7 cellular contexts compared by ENCODE assay signal in the genomic region with DNA sequence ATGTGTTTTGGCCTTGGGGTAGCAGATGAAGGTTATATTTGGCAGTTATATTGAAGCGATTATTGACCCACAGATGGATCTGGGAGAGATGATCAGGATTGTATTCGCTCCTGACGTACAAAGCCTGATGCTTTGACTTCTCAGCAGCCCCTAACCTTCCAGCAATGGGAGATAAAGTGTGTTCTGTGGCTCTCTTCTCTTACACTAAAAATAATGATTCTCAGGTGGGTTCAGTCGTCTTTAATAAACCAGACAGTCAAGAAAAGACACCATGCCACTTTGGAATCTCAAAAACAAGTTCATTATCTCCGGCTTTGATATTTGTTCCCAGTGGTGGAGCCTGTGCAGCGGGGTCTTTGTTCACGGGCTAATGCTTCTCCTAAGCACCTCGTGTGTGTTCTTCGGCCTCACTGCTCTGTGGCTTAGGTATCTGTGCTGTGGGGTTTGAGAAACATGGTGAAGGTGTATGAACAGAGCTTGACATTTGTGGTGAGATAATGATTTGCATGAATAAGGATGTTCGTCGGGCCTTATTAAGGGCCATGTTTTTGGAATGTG. TPM values are rescaled to one million over a fixed set of nuclear protein-coding genes. Genes with fewer than 3 reads are reported as not detected.
DNase-seq lines count a peak whose midpoint lies in the region; ATAC-seq and TF ChIP-seq lines count a peak whose summit lies in the region.

No MANE protein-coding gene starts in this region.

- H3K36me3 ChIP-seq in iPS-15b (ENCODE audit: control insufficient read depth, insufficient read depth, low read length) (no peaks in the 10 kb centered on the region), smooth muscle cell (ENCODE audit: low read depth) (no peaks in the 10 kb centered on the region)

- peaks cover 46% of the 10 kb centered on the region for H3K79me2 ChIP-seq in smooth muscle cell (ENCODE audit: low read depth)

- peaks cover 18% of the 10 kb centered on the region for H3F3A ChIP-seq in smooth muscle cell (ENCODE audit: low read depth)

- H3K27me3 ChIP-seq in iPS-15b (ENCODE audit: control insufficient read depth, insufficient read depth, low read length) (peaks cover 58% of the 10 kb centered on the region), smooth muscle cell (ENCODE audit: low read depth) (no peaks in the 10 kb centered on the region)

- H3K9me3 Mint-ChIP-seq in HFFc6 (no peaks in the 10 kb centered on the region), WTC11 (no peaks in the 10 kb centered on the region)

- no peak for ATAC-seq in WTC11

- H3K27ac ChIP-seq in smooth muscle cell (ENCODE audit: low read depth): no peak overlapping the region

- H3K4me3 ChIP-seq in iPS-15b (ENCODE audit: low read depth, low read length) (peak overlapping the region; percentile 86), smooth muscle cell (peak overlapping the region; percentile 94)

- no peak for TF ChIP-seq CTCF in HFFc6 (IDR thresholded peaks at IDR 0.05)
- TF ChIP-seq CTCF in WTC11 (IDR thresholded peaks at IDR 0.05): no peak
- no peak for TF ChIP-seq CTCF in smooth muscle cell (IDR thresholded peaks at IDR 0.05; ENCODE audit: borderline replicate concordance, insufficient read depth, poor library complexity, severe bottlenecking)

- H3K36me3 Mint-ChIP-seq in HFFc6 (ENCODE audit: low read depth) (no peaks in the 10 kb centered on the region), WTC11 (no peaks in the 10 kb centered on the region)

- H3K4me3 Mint-ChIP-seq in HFFc6 (peak overlapping the region; percentile 85), WTC11 (peak overlapping the region; percentile 73)

- no peak overlapping the region for H2AFZ ChIP-seq in smooth muscle cell (ENCODE audit: low read depth)

- CTCF ChIA-PET in WTC11 (lab: Charles Lee): interaction anchor here (1.2 kb wide), 1 partner anchor 18 kb away, joined by 4 read pairs; no protein-coding TSS in a partner anchor

- H3K4me1 Mint-ChIP-seq in HFFc6 (ENCODE audit: low read depth): peaks cover 50% of the 10 kb centered on the region
- H3K4me1 Mint-ChIP-seq in WTC11: peaks cover 23% of the 10 kb centered on the region

- WGBS in smooth muscle cell (ENCODE audit: low lambda C conversion rate): 61% methylated on average over 11 of the region's 11 CpGs

- H3K27ac Mint-ChIP-seq in HFFc6 (no peak overlapping the region), WTC11 (no peak overlapping the region)

- peaks cover 35% of the 10 kb centered on the region for H4K20me1 ChIP-seq in smooth muscle cell (ENCODE audit: low read depth)

- H3K4me2 ChIP-seq in smooth muscle cell: peak overlapping the region; percentile 99

- DNase-seq in HFFc6: no peak
- DNase-seq in WTC11 (ENCODE audit: low spot score): no peak
- no peak for DNase-seq in smooth muscle cell (lab: John Stamatoyannopoulos, UW; ENCODE audit: unreplicated experiment)
- no peak for DNase-seq in NCI-H510A (lab: John Stamatoyannopoulos, UW)
- DNase-seq in DMS53 (lab: John Stamatoyannopoulos, UW): no peak
- no peak for DNase-seq in activated CD4-positive, alpha-beta T cell treated with anti-CD3 and anti-CD28 coated beads, Interleukin-2, amount 50 U/mL, for 48 hours

- H3K4me1 ChIP-seq in iPS-15b (ENCODE audit: control insufficient read depth, insufficient read depth, low read length): peaks cover 4% of the 10 kb centered on the region
- peaks cover 26% of the 10 kb centered on the region for H3K4me1 ChIP-seq in smooth muscle cell (ENCODE audit: low read depth)

- POLR2A ChIA-PET in WTC11 (lab: Charles Lee): no interaction called here

- H3K9ac ChIP-seq in iPS-15b (ENCODE audit: low read depth, low read length) (no peak overlapping the region), smooth muscle cell (ENCODE audit: low read depth) (no peak overlapping the region)

- H3K9me3 ChIP-seq in iPS-15b (ENCODE audit: control insufficient read depth, insufficient read depth, low read length) (no peaks in the 10 kb centered on the region), smooth muscle cell (replicated peaks; ENCODE audit: low read depth) (no peaks in the 10 kb centered on the region)

- H3K27me3 Mint-ChIP-seq in HFFc6 (ENCODE audit: insufficient read depth): peaks cover 6% of the 10 kb centered on the region
- peaks cover 55% of the 10 kb centered on the region for H3K27me3 Mint-ChIP-seq in WTC11 (ENCODE audit: low read depth)

TF ChIP-seq in WTC11, 78 proteins besides CTCF, POLR2A, EP300 and RAD21:
- TF ChIP-seq, protein P1, sequence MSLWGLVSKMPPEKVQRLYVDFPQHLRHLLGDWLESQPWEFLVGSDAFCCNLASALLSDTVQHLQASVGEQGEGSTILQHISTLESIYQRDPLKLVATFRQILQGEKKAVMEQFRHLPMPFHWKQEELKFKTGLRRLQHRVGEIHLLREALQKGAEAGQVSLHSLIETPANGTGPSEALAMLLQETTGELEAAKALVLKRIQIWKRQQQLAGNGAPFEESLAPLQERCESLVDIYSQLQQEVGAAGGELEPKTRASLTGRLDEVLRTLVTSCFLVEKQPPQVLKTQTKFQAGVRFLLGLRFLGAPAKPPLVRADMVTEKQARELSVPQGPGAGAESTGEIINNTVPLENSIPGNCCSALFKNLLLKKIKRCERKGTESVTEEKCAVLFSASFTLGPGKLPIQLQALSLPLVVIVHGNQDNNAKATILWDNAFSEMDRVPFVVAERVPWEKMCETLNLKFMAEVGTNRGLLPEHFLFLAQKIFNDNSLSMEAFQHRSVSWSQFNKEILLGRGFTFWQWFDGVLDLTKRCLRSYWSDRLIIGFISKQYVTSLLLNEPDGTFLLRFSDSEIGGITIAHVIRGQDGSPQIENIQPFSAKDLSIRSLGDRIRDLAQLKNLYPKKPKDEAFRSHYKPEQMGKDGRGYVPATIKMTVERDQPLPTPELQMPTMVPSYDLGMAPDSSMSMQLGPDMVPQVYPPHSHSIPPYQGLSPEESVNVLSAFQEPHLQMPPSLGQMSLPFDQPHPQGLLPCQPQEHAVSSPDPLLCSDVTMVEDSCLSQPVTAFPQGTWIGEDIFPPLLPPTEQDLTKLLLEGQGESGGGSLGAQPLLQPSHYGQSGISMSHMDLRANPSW (CRISPR knock-in tag; conservative IDR thresholded peaks at IDR 0.05; ENCODE audit: low read depth): no peak
- no peak for TF ChIP-seq ZNF416 (CRISPR knock-in tag; IDR thresholded peaks at IDR 0.05)
- no peak for TF ChIP-seq ZNF232 (CRISPR knock-in tag; IDR thresholded peaks at IDR 0.05)
- TF ChIP-seq, protein P2, sequence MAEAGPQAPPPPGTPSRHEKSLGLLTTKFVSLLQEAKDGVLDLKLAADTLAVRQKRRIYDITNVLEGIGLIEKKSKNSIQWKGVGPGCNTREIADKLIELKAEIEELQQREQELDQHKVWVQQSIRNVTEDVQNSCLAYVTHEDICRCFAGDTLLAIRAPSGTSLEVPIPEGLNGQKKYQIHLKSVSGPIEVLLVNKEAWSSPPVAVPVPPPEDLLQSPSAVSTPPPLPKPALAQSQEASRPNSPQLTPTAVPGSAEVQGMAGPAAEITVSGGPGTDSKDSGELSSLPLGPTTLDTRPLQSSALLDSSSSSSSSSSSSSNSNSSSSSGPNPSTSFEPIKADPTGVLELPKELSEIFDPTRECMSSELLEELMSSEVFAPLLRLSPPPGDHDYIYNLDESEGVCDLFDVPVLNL (CRISPR knock-in tag; IDR thresholded peaks at IDR 0.05; ENCODE audit: borderline replicate concordance, low read depth): no peak
- no peak for TF ChIP-seq GTF2I (CRISPR knock-in tag; conservative IDR thresholded peaks at IDR 0.05)
- TF ChIP-seq SMAD4 (CRISPR knock-in tag; IDR thresholded peaks at IDR 0.05): no peak
- TF ChIP-seq MXD4 (CRISPR knock-in tag; IDR thresholded peaks at IDR 0.05; ENCODE audit: borderline replicate concordance): no peak

RNA-seq across cellular contexts. Expression of a gene that starts 1.6 kb away (rescaled TPM):
- total RNA-seq in HFFc6 (2021; fragmentation: NEBNext Ultra II Directional; extraction: Animal tissue kit (Norgen Biotek cat#: 25700)): 10 to 100 TPM; 13.1 to 15.2 (median 14.0) TPM
- total RNA-seq in WTC11 (2021) (20.9 to 24.1 TPM (median 22.3 TPM) in 3 replicates), smooth muscle cell (4.0 and 6.0 TPM in 2 replicates)
- 1.9 and 2.8 TPM in 2 replicates for polyA plus RNA-seq in smooth muscle cell

RNA-seq across cellular contexts. Expression of a gene that starts 45.8 kb away (rescaled TPM):
- 10 to 100 TPM in 3 of 6 experiments, 1 to 10 TPM in 3; 5.4 to 13.5 (median 10.0) TPM for total RNA-seq in HFFc6 (2021; fragmentation: NEBNext Ultra II Directional; extraction: Animal tissue kit (Norgen Biotek cat#: 25700))
- total RNA-seq in WTC11 (2021) (0.64 to 1.5 TPM (median 0.98 TPM) in 3 replicates), smooth muscle cell (10.3 and 10.4 TPM in 2 replicates)
- polyA plus RNA-seq in smooth muscle cell: 7.3 and 8.4 TPM in 2 replicates

RNA-seq across cellular contexts. Expression of a gene that starts 53.7 kb away (rescaled TPM):
- total RNA-seq in HFFc6 (2021; fragmentation: NEBNext Ultra II Directional; extraction: Animal tissue kit (Norgen Biotek cat#: 25700)): under 1 TPM; 0.24 to 1.00 (median 0.69) TPM
- total RNA-seq in WTC11 (2021): 5.5 to 7.1 TPM (median 6.1 TPM) in 3 replicates
- 4.1 and 12.2 TPM in 2 replicates for total RNA-seq in smooth muscle cell
- 32.4 and 36.8 TPM in 2 replicates for polyA plus RNA-seq in smooth muscle cell
